In the genomic region with DNA sequence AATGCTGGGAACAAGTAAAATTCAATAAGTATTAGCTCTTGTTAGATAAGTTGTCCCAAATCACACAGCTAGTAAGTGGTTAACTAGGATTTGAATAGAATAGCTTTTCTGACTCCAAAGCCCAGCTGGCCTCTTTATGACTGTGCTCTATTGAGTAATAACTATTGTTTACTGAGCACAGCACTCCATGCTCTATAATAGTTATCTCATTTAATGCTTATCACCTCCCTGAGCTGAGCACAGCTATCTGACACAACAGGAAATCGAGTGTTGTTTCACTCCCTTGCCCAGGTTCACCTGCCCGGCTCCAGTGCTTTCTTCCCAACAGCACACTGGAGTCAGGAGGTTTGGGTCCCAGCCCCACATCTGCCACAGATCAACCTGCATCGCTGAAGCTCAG, we compare ENCODE assay signal across 1 cellular context.
TF ChIP-seq lines count a peak whose summit lies in the region.

No MANE protein-coding gene starts in this region.

TF ChIP-seq in GM12878, 131 proteins besides CTCF, POLR2A, EP300 and RAD21:
- TF ChIP-seq KAT2A (conservative IDR thresholded peaks at IDR 0.05; ENCODE audit: control insufficient read depth, low read depth, low read length) (no peak), TCF7 (IDR thresholded peaks at IDR 0.05; ENCODE audit: borderline replicate concordance) (no peak), SMC3 (IDR thresholded peaks at IDR 0.05; ENCODE audit: borderline replicate concordance, low read length) (no peak), ATF7 (IDR thresholded peaks at IDR 0.05; ENCODE audit: low read depth) (no peak), NR2C1 (IDR thresholded peaks at IDR 0.05) (no peak)
- TF ChIP-seq, protein P1, sequence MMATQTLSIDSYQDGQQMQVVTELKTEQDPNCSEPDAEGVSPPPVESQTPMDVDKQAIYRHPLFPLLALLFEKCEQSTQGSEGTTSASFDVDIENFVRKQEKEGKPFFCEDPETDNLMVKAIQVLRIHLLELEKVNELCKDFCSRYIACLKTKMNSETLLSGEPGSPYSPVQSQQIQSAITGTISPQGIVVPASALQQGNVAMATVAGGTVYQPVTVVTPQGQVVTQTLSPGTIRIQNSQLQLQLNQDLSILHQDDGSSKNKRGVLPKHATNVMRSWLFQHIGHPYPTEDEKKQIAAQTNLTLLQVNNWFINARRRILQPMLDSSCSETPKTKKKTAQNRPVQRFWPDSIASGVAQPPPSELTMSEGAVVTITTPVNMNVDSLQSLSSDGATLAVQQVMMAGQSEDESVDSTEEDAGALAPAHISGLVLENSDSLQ (IDR thresholded peaks at IDR 0.05), result no peak
TF ChIP-seq in GM12878: peak in this region for 0.
